ENCODE assay signal across 12 cellular contexts in the genomic region with DNA sequence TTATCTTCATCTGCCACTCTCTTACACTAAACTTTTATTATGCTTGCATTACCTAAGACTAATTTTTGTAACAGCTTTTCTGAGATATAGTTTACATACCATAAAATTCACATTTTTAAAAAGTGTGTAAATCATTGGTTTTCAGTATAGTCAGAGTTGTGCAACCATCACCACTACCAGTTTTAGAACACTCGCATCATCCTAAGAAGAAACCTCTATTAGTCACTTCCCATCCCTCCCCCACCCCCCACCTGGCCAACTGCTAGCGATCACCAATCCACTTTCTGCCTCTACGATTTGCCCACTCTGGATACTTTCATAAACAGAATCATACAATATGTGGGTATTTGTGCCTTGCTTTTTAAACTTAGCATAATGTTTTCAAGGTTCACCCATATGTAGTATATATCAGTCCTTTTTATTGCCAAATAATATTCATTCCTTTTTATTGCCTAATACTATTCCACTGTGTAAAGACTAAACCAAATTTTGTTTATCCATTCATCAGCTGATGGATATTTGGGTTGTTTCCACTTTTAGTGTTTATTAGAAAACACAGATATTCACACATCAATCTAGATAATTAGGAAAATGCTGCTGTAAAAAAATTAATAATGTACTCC. TPM values are rescaled to one million over a fixed set of nuclear protein-coding genes. Genes with fewer than 3 reads are reported as not detected.
A peak's percentile ranks its signal among the peaks of the same experiment; 100 is the strongest.
DNase-seq lines count a peak whose midpoint lies in the region; ATAC-seq, FAIRE-seq and TF ChIP-seq lines count a peak whose summit lies in the region.
"Had no signal": no experiment of that assay in that cellular context is flagged by ENCODE, and none has a peak within 500 bp of the region (broad histone marks: within the 10 kb centered on the region; RNA-seq: fewer than 3 reads in every experiment).

No MANE protein-coding gene starts in this region.

- H4K12ac ChIP-seq in trophoblast cell (ENCODE audit: low read depth, low read length): no peak overlapping the region

- H4K8ac ChIP-seq in trophoblast cell (ENCODE audit: low read depth, low read length): no peak overlapping the region

- no peak overlapping the region for H3K4me3 ChIP-seq in GM23248
- H3K4me3 ChIP-seq in fibroblast of villous mesenchyme (ENCODE audit: low read depth, low read length): no peak overlapping the region
- H3K4me3 ChIP-seq in GM23338: no peak overlapping the region
- H3K4me3 ChIP-seq in trophoblast cell (ENCODE audit: low read depth, low read length): no peak overlapping the region
- H3K4me3 ChIP-seq: esophagus squamous epithelium had no signal

- H3K27me3 Mint-ChIP-seq in CD14-positive monocyte (ENCODE audit: low read depth in 3 of 3) (peaks cover 0 to 2% (median 0%) of the 10 kb centered on the region in 3 donors), activated B cell treated with CpG ODN at 0.5 μM for 24 hours (no peaks in the 10 kb centered on the region), GM23338 (ENCODE audit: insufficient read depth, low read depth, poor library complexity) (no peaks in the 10 kb centered on the region)
- H3K27me3 Mint-ChIP-seq: CD4-positive, CD25-positive, alpha-beta regulatory T cell had no signal

- H3K27ac ChIP-seq in GM23248 (no peak overlapping the region), GM23338 (ENCODE audit: low read depth) (no peak overlapping the region), trophoblast cell (ENCODE audit: low read depth, low read length) (no peak overlapping the region)
- H3K27ac ChIP-seq: esophagus squamous epithelium had no signal

- intact Hi-C loops in CD14-positive monocyte (cut with micrococcal nuclease) (no loop called here), activated B cell treated with CpG ODN at 0.5 μM for 24 hours (cut with micrococcal nuclease) (no loop called here)

- H3K9me3 ChIP-seq in GM23248 (ENCODE audit: low read depth) (no peaks in the 10 kb centered on the region), trophoblast cell (ENCODE audit: insufficient read depth, low read depth, low read length) (no peaks in the 10 kb centered on the region)
- H3K9me3 ChIP-seq: esophagus squamous epithelium had no signal

- H3K18ac ChIP-seq in trophoblast cell (ENCODE audit: low read length): no peak overlapping the region

- no peak overlapping the region for H4K91ac ChIP-seq in trophoblast cell (ENCODE audit: low read depth, low read length)

- H3K36me3 Mint-ChIP-seq in CD14-positive monocyte: peaks cover 57 to 62% of the 10 kb centered on the region in 2 donors
- peaks cover 71% of the 10 kb centered on the region for H3K36me3 Mint-ChIP-seq in activated B cell treated with CpG ODN at 0.5 μM for 24 hours (ENCODE audit: low read depth)
- H3K36me3 Mint-ChIP-seq in GM23338 (ENCODE audit: low read depth): peaks cover 71% of the 10 kb centered on the region

- H3K9me2 ChIP-seq in GM23248 (ENCODE audit: insufficient read depth) (no peaks in the 10 kb centered on the region), GM23338 (ENCODE audit: insufficient read depth) (no peaks in the 10 kb centered on the region)

- H3K36me3 ChIP-seq in GM23248 (ENCODE audit: low read depth) (peaks cover 23% of the 10 kb centered on the region; the same call in 1 of the 2 replicates), GM23338 (ENCODE audit: insufficient read depth) (peaks cover 9% of the 10 kb centered on the region; the same call in 1 of the 2 replicates), trophoblast cell (ENCODE audit: control insufficient read depth in 1 of 2, insufficient read depth in 2 of 2, low read length in 2 of 2) (peaks cover 15 to 19% of the 10 kb centered on the region in 2 experiments)

- H2BK5ac ChIP-seq in trophoblast cell (ENCODE audit: low read depth, low read length, poor library complexity): no peak overlapping the region

- no peaks in the 10 kb centered on the region for H3K27me3 ChIP-seq in GM23248 (replicated peaks; ENCODE audit: insufficient read depth)
- no peaks in the 10 kb centered on the region for H3K27me3 ChIP-seq in GM23338 (ENCODE audit: insufficient read depth)
- no peaks in the 10 kb centered on the region for H3K27me3 ChIP-seq in trophoblast cell (ENCODE audit: insufficient read depth, low read length)
- H3K27me3 ChIP-seq: esophagus squamous epithelium had no signal

- H3K27ac Mint-ChIP-seq in CD14-positive monocyte (peak overlapping the region; percentile 78 to 90 (median 88)), activated B cell treated with CpG ODN at 0.5 μM for 24 hours (peak overlapping the region; percentile 6), GM23338 (no peak overlapping the region)
- H3K27ac Mint-ChIP-seq: CD4-positive, CD25-positive, alpha-beta regulatory T cell had no signal

- no peak overlapping the region for H3K9ac ChIP-seq in GM23248
- no peak overlapping the region for H3K9ac ChIP-seq in trophoblast cell (ENCODE audit: low read length)

- H3K79me1 ChIP-seq in trophoblast cell (ENCODE audit: low read length): no peaks in the 10 kb centered on the region

- no peak for TF ChIP-seq CTCF in CD14-positive monocyte (IDR thresholded peaks at IDR 0.05)
- no peak for TF ChIP-seq CTCF in activated B cell treated with CpG ODN at 0.5 μM for 24 hours (IDR thresholded peaks at IDR 0.05)
- TF ChIP-seq CTCF in fibroblast of villous mesenchyme (IDR thresholded peaks at IDR 0.05; ENCODE audit: insufficient read depth, low read depth, low read length): no peak
- no peak for TF ChIP-seq CTCF in GM23338 (conservative IDR thresholded peaks at IDR 0.05; ENCODE audit: low read depth in 2 of 2)

- WGBS in GM23248 (ENCODE audit: low coverage in 1 of 2, low lambda C conversion rate in 2 of 2, missing lambda C conversion rate in 2 of 2), 2 experiments: 64 to 70% methylated on average over 3 of the region's 3 CpGs
- WGBS in trophoblast cell (ENCODE audit: extremely low coverage, insufficient coverage, insufficient read length): no CpG with 5 or more reads among the region's 3 CpGs

- POLR2A ChIA-PET in activated B cell treated with CpG ODN at 0.5 μM for 24 hours (lab: Charles Lee): interaction anchor here (0.5 kb wide), 1 partner anchor 11 kb away, joined by 3 read pairs; no protein-coding TSS in a partner anchor

- CTCF ChIA-PET in activated B cell treated with CpG ODN at 0.5 μM for 24 hours (lab: Charles Lee): interaction anchor here (0.8 kb wide), 1 partner anchor 370 kb away, joined by 3 read pairs; no protein-coding TSS in a partner anchor

- in situ Hi-C loops in GM23248 (cut with MboI): no loop called here

- H3K4me1 ChIP-seq in GM23248 (ENCODE audit: insufficient read depth): peaks cover 13% of the 10 kb centered on the region
- H3K4me1 ChIP-seq in GM23338 (ENCODE audit: insufficient read depth): no peaks in the 10 kb centered on the region
- no peaks in the 10 kb centered on the region for H3K4me1 ChIP-seq in trophoblast cell (ENCODE audit: control insufficient read depth in 1 of 2, insufficient read depth in 2 of 2, low read length in 2 of 2)

- no peak for TF ChIP-seq POLR2A in GM12891 (IDR thresholded peaks at IDR 0.05; ENCODE audit: low read depth, low read length)

- H3K9me3 Mint-ChIP-seq in CD14-positive monocyte (no peaks in the 10 kb centered on the region), activated B cell treated with CpG ODN at 0.5 μM for 24 hours (no peaks in the 10 kb centered on the region), GM23338 (no peaks in the 10 kb centered on the region)

- H3K4me2 ChIP-seq in GM23248 (ENCODE audit: unreplicated experiment) (no peak overlapping the region), GM23338 (no peak overlapping the region), trophoblast cell (ENCODE audit: low read length) (no peak overlapping the region)

- no peak overlapping the region for H3K14ac ChIP-seq in trophoblast cell (ENCODE audit: low read length)

- no peak overlapping the region for H3K23ac ChIP-seq in trophoblast cell (ENCODE audit: low read length)

- no peak for FAIRE-seq in GM12891 (lab: Jason Lieb, UNC)

- H3K79me2 ChIP-seq in GM23248 (ENCODE audit: insufficient read depth) (peaks cover 100% of the 10 kb centered on the region), GM23338 (replicated peaks; ENCODE audit: insufficient read depth) (peaks cover 76% of the 10 kb centered on the region), trophoblast cell (ENCODE audit: control insufficient read depth, insufficient read depth, low read length, poor library complexity) (no peaks in the 10 kb centered on the region)

- H3K4ac ChIP-seq in trophoblast cell (ENCODE audit: low read depth, low read length): no peak overlapping the region

- no peaks in the 10 kb centered on the region for H4K20me1 ChIP-seq in GM23248 (ENCODE audit: insufficient read depth)
- H4K20me1 ChIP-seq in GM23338 (replicated peaks; ENCODE audit: insufficient read depth): peaks cover 12% of the 10 kb centered on the region

- H3F3A ChIP-seq in GM23248 (ENCODE audit: insufficient read depth): peaks cover 15% of the 10 kb centered on the region; the same call in 1 of the 2 replicates
- no peaks in the 10 kb centered on the region for H3F3A ChIP-seq in GM23338 (replicated peaks; ENCODE audit: low read depth)

- H2AK5ac ChIP-seq in trophoblast cell (ENCODE audit: low read length): no peak overlapping the region

- ATAC-seq in activated B cell treated with CpG ODN at 0.5 μM for 24 hours (ENCODE audit: low read depth): no peak
- ATAC-seq in GM23338: no peak

- peaks cover 43% of the 10 kb centered on the region for H3K4me1 Mint-ChIP-seq in CD14-positive monocyte
- peaks cover 13% of the 10 kb centered on the region for H3K4me1 Mint-ChIP-seq in activated B cell treated with CpG ODN at 0.5 μM for 24 hours
- 0 out of 3 replicates have a peak, but pooled peaks cover 2% of the 10 kb centered on the region for H3K4me1 Mint-ChIP-seq in GM23338

- DNase-seq in CD14-positive monocyte (ENCODE audit: low spot score): no peak
- peak; percentile 41 for DNase-seq in GM23248
- no peak for DNase-seq in activated B cell treated with CpG ODN at 0.5 μM for 24 hours
- peak; percentile 59 for DNase-seq in fibroblast of villous mesenchyme (ENCODE audit: low read depth)
- no peak for DNase-seq in GM23338 (ENCODE audit: low spot score)
- no peak for DNase-seq in trophoblast cell
- DNase-seq in GM12891 (ENCODE audit: insufficient read length, low spot score): no peak
- no peak for DNase-seq in SHP77 (lab: John Stamatoyannopoulos, UW)
- DNase-seq: activated effector memory CD4-positive, alpha-beta T cell treated with Interleukin-2 at 50 U/mL for 16 hours; CD4-positive, CD25-positive, alpha-beta regulatory T cell; esophagus squamous epithelium; Right ventricle myocardium superior had no signal

- H2BK120ac ChIP-seq in trophoblast cell (ENCODE audit: insufficient read depth, low read length, poor library complexity): no peak overlapping the region

- H2AFZ ChIP-seq in GM23248 (no peak overlapping the region), GM23338 (no peak overlapping the region), trophoblast cell (ENCODE audit: insufficient read depth, low read length, poor library complexity) (no peak overlapping the region)

- no peak overlapping the region for H2BK12ac ChIP-seq in trophoblast cell (ENCODE audit: low read length)

- peak overlapping the region in 1 of 2 donors; percentile 42 for H3K4me3 Mint-ChIP-seq in CD14-positive monocyte
- no peak overlapping the region for H3K4me3 Mint-ChIP-seq in activated B cell treated with CpG ODN at 0.5 μM for 24 hours
- no peak overlapping the region for H3K4me3 Mint-ChIP-seq in GM23338
- H3K4me3 Mint-ChIP-seq: CD4-positive, CD25-positive, alpha-beta regulatory T cell had no signal

RNA-seq across cellular contexts. Expression of a gene that starts 23.0 kb away (rescaled TPM):
- polyA plus RNA-seq in CD14-positive monocyte (1 to 10 TPM; 7.8 to 8.8 TPM), GM23248 (2016; fragmentation: Nextera tagmentation; extraction: Ambion mirVana) (12.5 and 13.3 TPM in 2 replicates), GM23338 (2016; fragmentation: Nextera tagmentation; extraction: Ambion mirVana) (16.3 and 16.8 TPM in 2 replicates)
- 27.4 and 38.7 TPM in 2 replicates for total RNA-seq in GM23248 (2014; rRNA removed; shearing (Covaris generic))
- total RNA-seq in activated B cell treated with CpG ODN at 0.5 μM for 24 hours (50.1 and 68.6 TPM in 2 replicates), fibroblast of villous mesenchyme (70.9 and 79.5 TPM in 2 replicates)
- total RNA-seq in GM23338 (2014; rRNA removed; shearing (Covaris generic)): 65.6 and 66.8 TPM in 2 replicates
- polyA plus RNA-seq in trophoblast cell (2013): 58.8 and 62.1 TPM in 2 replicates
- 40.7 TPM for polyA plus RNA-seq in GM12891 (2012; ENCODE audit: low read depth, missing spikeins)

Comparison
In these comparisons a context has a peak if more than half of its experiments do, and no peak if none do; other contexts are left out.
1. DNase-seq: peak in GM23248 (single experiment) and fibroblast of villous mesenchyme (single experiment); none in CD14-positive monocyte (single experiment), activated B cell treated with CpG ODN at 0.5 μM for 24 hours (single experiment), GM23338 (single experiment), trophoblast cell (0 of 2), GM12891 (single experiment) and SHP77 (0 of 2).